ENCODE assay signal across 10 cellular contexts in genomic region chr19:35755160-35755549, GRCh38. TPM values are rescaled to one million over a fixed set of nuclear protein-coding genes. Genes with fewer than 3 reads are reported as not detected.
A peak's percentile ranks its signal among the peaks of the same experiment; 100 is the strongest.
DNase-seq lines count a peak whose midpoint lies in the region; ATAC-seq lines count a peak whose summit lies in the region.
"Had no signal": no experiment of that assay in that cellular context is flagged by ENCODE, and none has a peak within 500 bp of the region (broad histone marks: within the 10 kb centered on the region; RNA-seq: fewer than 3 reads in every experiment).

No MANE protein-coding gene starts in this region.

- H3K27me3 Mint-ChIP-seq in activated naive CD8-positive, alpha-beta T cell treated with anti-CD3 and anti-CD28 coated beads for 36 hours = peaks cover 17% of the 10 kb centered on the region

- H3K27me3 ChIP-seq in H7 (ENCODE audit: control insufficient read depth, insufficient read depth, low read length) (peaks cover 13% of the 10 kb centered on the region), iPS-15b (ENCODE audit: control insufficient read depth, insufficient read depth, low read length) (peaks cover 13% of the 10 kb centered on the region)

- no peak for DNase-seq in H7
- DNase-seq in activated naive CD8-positive, alpha-beta T cell treated with anti-CD3 and anti-CD28 coated beads for 36 hours = no peak
- DNase-seq in midbrain (lab: John Stamatoyannopoulos, UW) = no peak
- no peak for DNase-seq in G401 (ENCODE audit: low spot score)
- DNase-seq: NCI-H510A, T1000 had no signal

- H3K9ac ChIP-seq in iPS-15b (ENCODE audit: low read depth, low read length) = no peak overlapping the region

- H3K36me3 Mint-ChIP-seq in activated naive CD8-positive, alpha-beta T cell treated with anti-CD3 and anti-CD28 coated beads for 36 hours = peaks cover 23% of the 10 kb centered on the region

- in situ Hi-C loops in G401 (cut with HindIII; ENCODE audit: low sequenced_read_pairs) = no loop called here

- H3K4me3 ChIP-seq in H7 (ENCODE audit: insufficient read depth, low read depth, low read length) (peak overlapping the region; percentile 47), iPS-15b (ENCODE audit: low read depth, low read length) (peak overlapping the region; percentile 73), skin epidermis (peak overlapping the region; percentile 7 to 76 (median 17))

- H3K36me3 ChIP-seq in H7 (replicated peaks; ENCODE audit: control insufficient read depth, insufficient read depth, low read length) (no peaks in the 10 kb centered on the region; the same call in none of the 2 replicates), iPS-15b (ENCODE audit: control insufficient read depth, insufficient read depth, low read length) (peaks cover 8% of the 10 kb centered on the region)

- peak overlapping the region in 16 of 21 experiments; percentile 5 to 97 (median 75) for H3K27ac ChIP-seq in skin epidermis

- no peak overlapping the region for H3K27ac Mint-ChIP-seq in activated naive CD8-positive, alpha-beta T cell treated with anti-CD3 and anti-CD28 coated beads for 36 hours

- peaks cover 2% of the 10 kb centered on the region for H3K4me1 ChIP-seq in iPS-15b (ENCODE audit: control insufficient read depth, insufficient read depth, low read length)

- no peak for ATAC-seq in GM18907 (IDR thresholded peaks at IDR 0.05; ENCODE audit: unreplicated experiment)
- ATAC-seq in GM18511 (IDR thresholded peaks at IDR 0.05; ENCODE audit: unreplicated experiment) = no peak

- no peaks in the 10 kb centered on the region for H3K9me3 Mint-ChIP-seq in activated naive CD8-positive, alpha-beta T cell treated with anti-CD3 and anti-CD28 coated beads for 36 hours

- H3K9me3 ChIP-seq in iPS-15b (ENCODE audit: control insufficient read depth, insufficient read depth, low read length) = no peaks in the 10 kb centered on the region

- peaks cover 23% of the 10 kb centered on the region for H3K4me1 Mint-ChIP-seq in activated naive CD8-positive, alpha-beta T cell treated with anti-CD3 and anti-CD28 coated beads for 36 hours

- H3K4me3 Mint-ChIP-seq in activated naive CD8-positive, alpha-beta T cell treated with anti-CD3 and anti-CD28 coated beads for 36 hours = peak overlapping the region; percentile 27

RNA-seq across cellular contexts. Expression of gene HSPB6, which starts 1.7 kb away (rescaled TPM):
- total RNA-seq in H7 (2014; rRNA removed; shearing (Covaris generic)) = 0.48 and 1.4 TPM in 2 replicates
- under 1 TPM; 0.39 to 0.78 TPM for total RNA-seq in activated naive CD8-positive, alpha-beta T cell treated with anti-CD3 and anti-CD28 coated beads for 36 hours
- not detected in 2 replicates for total RNA-seq in G401 (2014; rRNA removed; shearing (Covaris generic))

RNA-seq across cellular contexts. Expression of gene PROSER3, which starts 2.8 kb away (rescaled TPM):
- total RNA-seq in H7 (2014; rRNA removed; shearing (Covaris generic)) = 6.8 and 14.0 TPM in 2 replicates
- 10 to 100 TPM; 29.9 to 33.3 TPM for total RNA-seq in activated naive CD8-positive, alpha-beta T cell treated with anti-CD3 and anti-CD28 coated beads for 36 hours
- total RNA-seq in G401 (2014; rRNA removed; shearing (Covaris generic)) = 7.9 and 11.9 TPM in 2 replicates

RNA-seq across cellular contexts. Expression of gene LIN37, which starts 6.8 kb away (rescaled TPM):
- 5.0 and 17.2 TPM in 2 replicates for total RNA-seq in H7 (2014; rRNA removed; shearing (Covaris generic))
- 1 to 10 TPM; 5.1 to 7.0 TPM for total RNA-seq in activated naive CD8-positive, alpha-beta T cell treated with anti-CD3 and anti-CD28 coated beads for 36 hours
- total RNA-seq in G401 (2014; rRNA removed; shearing (Covaris generic)) = 0.80 and 9.2 TPM in 2 replicates

RNA-seq across cellular contexts. Expression of gene PSENEN, which starts 9.7 kb away (rescaled TPM):
- total RNA-seq in H7 (2014; rRNA removed; shearing (Covaris generic)) = 53.2 and 58.6 TPM in 2 replicates
- total RNA-seq in activated naive CD8-positive, alpha-beta T cell treated with anti-CD3 and anti-CD28 coated beads for 36 hours = 10 to 100 TPM; 38.5 to 41.6 TPM
- 63.1 and 65.0 TPM in 2 replicates for total RNA-seq in G401 (2014; rRNA removed; shearing (Covaris generic))

RNA-seq across cellular contexts. Expression of gene U2AF1L4, which starts 9.9 kb away (rescaled TPM):
- total RNA-seq in H7 (2014; rRNA removed; shearing (Covaris generic)) = 11.6 and 13.4 TPM in 2 replicates
- total RNA-seq in activated naive CD8-positive, alpha-beta T cell treated with anti-CD3 and anti-CD28 coated beads for 36 hours = 10 to 100 TPM; 42.3 to 43.9 TPM
- total RNA-seq in G401 (2014; rRNA removed; shearing (Covaris generic)) = 6.3 and 44.4 TPM in 2 replicates

Comparison
In these comparisons a context has a peak if more than half of its experiments do, and no peak if none do; other contexts are left out.
1. H3K4me3 ChIP-seq: peak in every context shown above with its lines; median percentile 73 in iPS-15b; 47 in H7; 17 in skin epidermis.